In the genomic region with DNA sequence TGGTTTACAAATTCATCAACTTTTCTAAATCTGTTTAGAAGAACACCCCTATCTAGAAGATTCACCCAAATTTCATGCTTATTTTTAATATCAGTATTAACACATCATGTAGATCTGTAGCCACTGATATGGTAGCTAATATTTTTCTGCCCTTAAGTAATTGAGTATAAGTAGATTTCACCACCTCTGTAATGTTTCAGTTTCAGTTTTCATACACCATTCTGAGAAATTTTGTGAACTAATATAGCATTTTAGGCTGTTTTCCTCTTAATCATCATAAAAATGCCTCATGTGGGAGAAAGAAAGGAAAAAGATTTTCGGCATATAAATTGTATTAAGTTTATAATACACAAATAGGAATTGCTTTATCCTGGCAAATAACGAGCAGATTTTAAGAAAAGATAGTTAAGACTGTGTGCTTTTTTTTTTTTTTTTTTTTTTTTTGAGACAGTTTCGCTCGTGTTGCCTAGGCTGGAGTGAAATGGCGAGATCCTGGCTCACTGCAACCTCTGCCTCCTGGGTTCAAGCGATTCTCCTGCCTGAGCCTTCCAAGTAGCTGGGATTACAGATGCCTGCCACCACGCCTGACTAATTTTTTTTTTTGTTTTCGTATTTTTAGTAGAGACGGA, we compare ENCODE assay signal across 11 cellular contexts. TPM values are rescaled to one million over a fixed set of nuclear protein-coding genes. Genes with fewer than 3 reads are reported as not detected.
DNase-seq lines count a peak whose midpoint lies in the region; ATAC-seq and TF ChIP-seq lines count a peak whose summit lies in the region.
"Had no signal": no experiment of that assay in that cellular context is flagged by ENCODE, and none has a peak within 500 bp of the region (broad histone marks: within the 10 kb centered on the region; RNA-seq: fewer than 3 reads in every experiment).

No MANE protein-coding gene starts in this region.

- in situ Hi-C loops in transverse colon (cut with MboI; ENCODE audit: low pct_ligation_motif_present in 1 of 4, low pct_unique_long_range_greater_than_20kb in 1 of 4, low sequenced_read_pairs in 3 of 4), result no loop called here

- no peak for TF ChIP-seq CTCF in thyroid gland (IDR thresholded peaks at IDR 0.05)
- TF ChIP-seq CTCF in transverse colon (IDR thresholded peaks at IDR 0.05), result no peak
- TF ChIP-seq CTCF in mucosa of descending colon (IDR thresholded peaks at IDR 0.05), result no peak

- POLR2A ChIA-PET in activated CD4-positive, alpha-beta memory T cell treated with anti-CD3 and anti-CD28 coated beads for 36 hours (lab: Charles Lee), result interaction anchor here (0.6 to 1.0 kb wide), 3 partner anchors 20 to 117 kb away, joined by 3 read pairs; no protein-coding TSS in a partner anchor

- intact Hi-C loops in activated CD4-positive, alpha-beta memory T cell treated with anti-CD3 and anti-CD28 coated beads for 36 hours (cut with micrococcal nuclease), result no loop called here
- intact Hi-C loops in thyroid gland (cut with DNase I), result no loop called here
- intact Hi-C loops in transverse colon (cut with DNase I; ENCODE audit: low total_unique reads), result no loop called here
- intact Hi-C loops in mucosa of descending colon (cut with DNase I, micrococcal nuclease), result no loop called here

- H3K27me3 ChIP-seq in CD4-positive, CD25-positive, alpha-beta regulatory T cell (ENCODE audit: control insufficient read depth, insufficient read depth, low read length), result no peaks in the 10 kb centered on the region
- H3K27me3 ChIP-seq in thyroid gland, result no peaks in the 10 kb centered on the region
- H3K27me3 ChIP-seq in transverse colon, result no peaks in the 10 kb centered on the region
- H3K27me3 ChIP-seq: BLaER1 treated with 17β-estradiol and CSF1 and Interleukin-3, amounts not matched to agents 10 nM and 100 nM had no signal

- H3K9me3 ChIP-seq in CD4-positive, CD25-positive, alpha-beta regulatory T cell (ENCODE audit: control insufficient read depth in 2 of 2, low read length in 2 of 2), result no peaks in the 10 kb centered on the region
- H3K9me3 ChIP-seq in thyroid gland (no peaks in the 10 kb centered on the region), transverse colon (no peaks in the 10 kb centered on the region), mucosa of descending colon (no peaks in the 10 kb centered on the region)

- peaks cover 8% of the 10 kb centered on the region for H3K4me1 ChIP-seq in CD4-positive, CD25-positive, alpha-beta regulatory T cell (ENCODE audit: control insufficient read depth, insufficient read depth, low read length, poor library complexity, severe bottlenecking)
- H3K4me1 ChIP-seq in thyroid gland, result no peaks in the 10 kb centered on the region
- H3K4me1 ChIP-seq in transverse colon, result peaks cover 0 to 8% (median 0%) of the 10 kb centered on the region in 4 donors
- no peaks in the 10 kb centered on the region for H3K4me1 ChIP-seq in mucosa of descending colon (ENCODE audit: low read depth)

- CTCF ChIA-PET in activated CD4-positive, alpha-beta memory T cell treated with anti-CD3 and anti-CD28 coated beads for 36 hours (lab: Charles Lee), result no interaction called here

- no peaks in the 10 kb centered on the region for H3K36me3 Mint-ChIP-seq in CD4-positive, CD25-positive, alpha-beta regulatory T cell
- no peaks in the 10 kb centered on the region for H3K36me3 Mint-ChIP-seq in activated CD4-positive, alpha-beta memory T cell treated with anti-CD3 and anti-CD28 coated beads for 36 hours

- H3K9me3 Mint-ChIP-seq in CD4-positive, CD25-positive, alpha-beta regulatory T cell, result no peaks in the 10 kb centered on the region
- no peaks in the 10 kb centered on the region for H3K9me3 Mint-ChIP-seq in activated CD4-positive, alpha-beta memory T cell treated with anti-CD3 and anti-CD28 coated beads for 36 hours

- H3K27ac ChIP-seq in CD4-positive, CD25-positive, alpha-beta regulatory T cell (ENCODE audit: insufficient read depth, low read length, poor library complexity, severe bottlenecking), result peak overlapping the region; percentile 66
- H3K27ac ChIP-seq in thyroid gland, result no peak overlapping the region
- no peak overlapping the region for H3K27ac ChIP-seq in transverse colon
- H3K27ac ChIP-seq: BLaER1 treated with 17β-estradiol and CSF1 and Interleukin-3, amounts not matched to agents 10 nM and 100 nM had no signal

- WGBS in thyroid gland, 2 donors, result 75 to 81% methylated on average over 9 of the region's 9 CpGs
- 73% methylated on average over 9 of the region's 9 CpGs for WGBS in transverse colon (ENCODE audit: low coverage in 1 of 2), 2 donors

- H3K27ac Mint-ChIP-seq in CD4-positive, CD25-positive, alpha-beta regulatory T cell, result peak overlapping the region; percentile 15 to 49 (median 23)
- peak overlapping the region; percentile 67 for H3K27ac Mint-ChIP-seq in activated CD4-positive, alpha-beta memory T cell treated with anti-CD3 and anti-CD28 coated beads for 36 hours

- ATAC-seq in CD4-positive, CD25-positive, alpha-beta regulatory T cell (ENCODE audit: low read depth in 2 of 2), result peak in 1 of 2 donors; percentile 47
- ATAC-seq in GM19025 (IDR thresholded peaks at IDR 0.05; ENCODE audit: low read depth, unreplicated experiment), result peak; percentile 58
- peak; percentile 74 for ATAC-seq in HG03060 (IDR thresholded peaks at IDR 0.05; ENCODE audit: low read depth, unreplicated experiment)
- no peak for ATAC-seq in mucosa of descending colon

- H3K36me3 ChIP-seq in CD4-positive, CD25-positive, alpha-beta regulatory T cell (ENCODE audit: control insufficient read depth, insufficient read depth, low read length), result no peaks in the 10 kb centered on the region
- H3K36me3 ChIP-seq in thyroid gland (no peaks in the 10 kb centered on the region), transverse colon (no peaks in the 10 kb centered on the region), mucosa of descending colon (ENCODE audit: low read depth) (no peaks in the 10 kb centered on the region)

- H3K4me3 Mint-ChIP-seq in CD4-positive, CD25-positive, alpha-beta regulatory T cell, result peak overlapping the region; percentile 53 to 92 (median 72)
- peak overlapping the region; percentile 57 for H3K4me3 Mint-ChIP-seq in activated CD4-positive, alpha-beta memory T cell treated with anti-CD3 and anti-CD28 coated beads for 36 hours

- peak in 1 of 3 donors; percentile 62 for DNase-seq in CD4-positive, CD25-positive, alpha-beta regulatory T cell
- no peak for DNase-seq in activated CD4-positive, alpha-beta memory T cell treated with anti-CD3 and anti-CD28 coated beads for 36 hours
- DNase-seq in thyroid gland, result no peak
- no peak for DNase-seq in transverse colon
- no peak for DNase-seq in NCI-H345 treated with DMSO at 0.1 percent for 48 hours (lab: John Stamatoyannopoulos, UW; ENCODE audit: unreplicated experiment)
- no peak for DNase-seq in mucosa of descending colon
- DNase-seq: anterior cingulate cortex; stimulated activated naive CD4-positive, alpha-beta T cell treated with Interleukin-2 at 50 U/mL for 16 hours had no signal

- TF ChIP-seq POLR2A in thyroid gland (IDR thresholded peaks at IDR 0.05) (no peak), transverse colon (IDR thresholded peaks at IDR 0.05) (no peak)

- no peaks in the 10 kb centered on the region for H3K27me3 Mint-ChIP-seq in CD4-positive, CD25-positive, alpha-beta regulatory T cell
- H3K27me3 Mint-ChIP-seq in activated CD4-positive, alpha-beta memory T cell treated with anti-CD3 and anti-CD28 coated beads for 36 hours, result no peaks in the 10 kb centered on the region

- H3K4me1 Mint-ChIP-seq in CD4-positive, CD25-positive, alpha-beta regulatory T cell, result peaks cover 3 to 29% (median 13%) of the 10 kb centered on the region in 4 donors
- H3K4me1 Mint-ChIP-seq in activated CD4-positive, alpha-beta memory T cell treated with anti-CD3 and anti-CD28 coated beads for 36 hours (ENCODE audit: low read depth), result peaks cover 25% of the 10 kb centered on the region

- H3K4me3 ChIP-seq in CD4-positive, CD25-positive, alpha-beta regulatory T cell (ENCODE audit: low read depth, low read length), result peak overlapping the region; percentile 90
- H3K4me3 ChIP-seq in thyroid gland (replicated peaks in 1 of 3) (no peak overlapping the region), transverse colon (no peak overlapping the region), mucosa of descending colon (no peak overlapping the region)
- H3K4me3 ChIP-seq: BLaER1 treated with 17β-estradiol and CSF1 and Interleukin-3, amounts not matched to agents 10 nM and 100 nM had no signal

- no peak for TF ChIP-seq EP300 in transverse colon (IDR thresholded peaks at IDR 0.05; ENCODE audit: low read depth)

RNA-seq across cellular contexts. Expression of a gene that starts 21.4 kb away (rescaled TPM):
- 88.4 TPM for total RNA-seq in CD4-positive, CD25-positive, alpha-beta regulatory T cell
- polyA plus RNA-seq in CD4-positive, CD25-positive, alpha-beta regulatory T cell, result 100 to 1,000 TPM in 2 of 4 donors, 10 to 100 TPM in 2; 68.5 to 120 (median 98.0) TPM
- 100 to 1,000 TPM; 262 to 269 TPM for total RNA-seq in activated CD4-positive, alpha-beta memory T cell treated with anti-CD3 and anti-CD28 coated beads for 36 hours
- total RNA-seq in thyroid gland (10 to 100 TPM; 60.4 to 99.3 (median 78.5) TPM), transverse colon (100 to 1,000 TPM in 1 of 4 donors, 10 to 100 TPM in 3; 15.1 to 104 (median 44.6) TPM), mucosa of descending colon (100 to 1,000 TPM in 1 of 3 donors, 10 to 100 TPM in 2; 50.4 to 133 (median 52.0) TPM)
